9 cellular contexts compared by ENCODE assay signal in the genomic region with DNA sequence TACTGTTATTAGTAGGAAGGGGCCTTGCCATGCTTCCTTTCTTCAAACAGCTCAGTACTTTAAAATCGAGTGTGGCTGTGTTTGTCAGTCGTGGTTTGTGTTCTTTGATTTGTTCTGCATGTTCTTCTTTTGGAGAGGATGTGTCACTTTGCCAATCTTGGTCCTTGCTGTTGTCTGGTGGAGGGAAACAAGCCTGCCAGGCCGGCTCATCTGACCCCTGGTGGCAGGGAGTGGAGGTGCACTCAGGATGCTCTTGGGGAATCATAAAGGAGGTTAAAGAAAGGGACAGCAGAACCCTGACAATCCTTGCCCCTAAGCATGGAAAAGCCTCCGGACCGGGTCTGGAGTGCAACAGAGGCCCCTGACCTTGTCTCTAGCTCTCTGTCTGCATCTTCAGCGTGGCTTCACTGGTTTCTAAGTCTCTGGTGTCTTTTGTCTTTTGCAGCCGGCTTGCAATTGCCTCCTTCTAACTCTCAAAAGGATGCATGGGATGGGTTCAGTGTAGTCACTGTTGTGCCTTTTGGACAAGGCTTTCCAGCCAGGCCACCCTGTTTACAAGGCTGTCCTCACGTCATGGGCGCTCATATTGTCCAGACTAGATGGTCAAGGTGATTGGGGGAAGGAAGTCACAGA.
DNase-seq lines count a peak whose midpoint lies in the region; ATAC-seq, FAIRE-seq and TF ChIP-seq lines count a peak whose summit lies in the region.
"Had no signal": no experiment of that assay in that cellular context is flagged by ENCODE, and none has a peak within 500 bp of the region (broad histone marks: within the 10 kb centered on the region; RNA-seq: fewer than 3 reads in every experiment).

No MANE protein-coding gene starts in this region.

- H3K4me1 Mint-ChIP-seq in naive B cell = peaks cover 0 to 10% (median 8%) of the 10 kb centered on the region in 3 donors
- no peaks in the 10 kb centered on the region for H3K4me1 Mint-ChIP-seq in stimulated activated effector memory CD8-positive, alpha-beta T cell treated with anti-CD3 and anti-CD28 coated beads, Interleukin-12 subunit alpha, Interleukin-12 subunit beta, amount 100 ng/mL, for 72 hours
- H3K4me1 Mint-ChIP-seq: IgD-negative memory B cell had no signal

- dilution Hi-C loops in endothelial cell of umbilical vein (cut with MboI; ENCODE audit: extremely low pct_ligation_motif_present, low sequenced_read_pairs) = no loop called here

- H3K36me3 Mint-ChIP-seq in naive B cell = no peaks in the 10 kb centered on the region
- no peaks in the 10 kb centered on the region for H3K36me3 Mint-ChIP-seq in stimulated activated effector memory CD8-positive, alpha-beta T cell treated with anti-CD3 and anti-CD28 coated beads, Interleukin-12 subunit alpha, Interleukin-12 subunit beta, amount 100 ng/mL, for 72 hours
- H3K36me3 Mint-ChIP-seq: IgD-negative memory B cell had no signal

- POLR2A ChIA-PET in endothelial cell of umbilical vein (lab: Charles Lee) = no interaction called here

- no peak for TF ChIP-seq POLR2A in endothelial cell of umbilical vein (IDR thresholded peaks at IDR 0.05; ENCODE audit: low read depth, low read length)

- no peaks in the 10 kb centered on the region for H3K79me2 ChIP-seq in endothelial cell of umbilical vein (ENCODE audit: control insufficient read depth, insufficient read depth, low read length)

- H3K4me2 ChIP-seq in endothelial cell of umbilical vein (ENCODE audit: insufficient read depth, low read length) = no peak overlapping the region

- no peaks in the 10 kb centered on the region for H3K9me1 ChIP-seq in endothelial cell of umbilical vein (replicated peaks; ENCODE audit: control insufficient read depth, extremely low read depth, insufficient read depth, low read length)

- H3K9ac ChIP-seq in endothelial cell of umbilical vein (replicated peaks; ENCODE audit: extremely low read depth, insufficient read depth, low read length) = no peak overlapping the region

- H3K9me3 ChIP-seq in endothelial cell of umbilical vein (replicated peaks; ENCODE audit: control insufficient read depth, insufficient read depth, low read length) = no peaks in the 10 kb centered on the region

- no peaks in the 10 kb centered on the region for H3K36me3 ChIP-seq in endothelial cell of umbilical vein (ENCODE audit: control insufficient read depth in 2 of 2, extremely low read depth in 1 of 2, insufficient read depth in 2 of 2, low read length in 2 of 2)

- H3K9me3 Mint-ChIP-seq in naive B cell = no peaks in the 10 kb centered on the region
- H3K9me3 Mint-ChIP-seq in stimulated activated effector memory CD8-positive, alpha-beta T cell treated with anti-CD3 and anti-CD28 coated beads, Interleukin-12 subunit alpha, Interleukin-12 subunit beta, amount 100 ng/mL, for 72 hours = no peaks in the 10 kb centered on the region
- H3K9me3 Mint-ChIP-seq: IgD-negative memory B cell had no signal

- peak; percentile 85 for ATAC-seq in GM18861 (IDR thresholded peaks at IDR 0.05; ENCODE audit: unreplicated experiment)
- peak; percentile 96 for ATAC-seq in HG03095 (IDR thresholded peaks at IDR 0.05; ENCODE audit: unreplicated experiment)
- ATAC-seq in naive B cell (ENCODE audit: low read depth in 2 of 2) = peak; percentile 34 to 72
- peak; percentile 81 for ATAC-seq in stimulated activated effector memory CD8-positive, alpha-beta T cell treated with anti-CD3 and anti-CD28 coated beads, Interleukin-12 subunit alpha, Interleukin-12 subunit beta, amount 100 ng/mL, for 72 hours

- no peaks in the 10 kb centered on the region for H4K20me1 ChIP-seq in endothelial cell of umbilical vein (replicated peaks; ENCODE audit: control insufficient read depth, extremely low read depth, insufficient read depth, low read length)

- DNase-seq in AG20443 (ENCODE audit: low spot score) (peak; percentile 88), NCI-H774 (lab: John Stamatoyannopoulos, UW) (peak; percentile 8), endothelial cell of umbilical vein (ENCODE audit: low read depth, low spot score) (peak; percentile 78), naive B cell (peak; percentile 53)
- DNase-seq in activated CD8-positive, alpha-beta memory T cell treated with anti-CD3 and anti-CD28 coated beads for 4 hours (ENCODE audit: low read depth in 2 of 2) = peak; percentile 34 to 44
- peak; percentile 67 to 84 for DNase-seq in stimulated activated effector memory CD8-positive, alpha-beta T cell treated with anti-CD3 and anti-CD28 coated beads, Interleukin-12 subunit alpha, Interleukin-12 subunit beta, amount 100 ng/mL, for 72 hours (ENCODE audit: low spot score in 2 of 2)

- no TSS peak for BruUV-seq in endothelial cell of umbilical vein (replicated peaks; lab: Mats Ljungman, UMichigan)

- peak; percentile 72 for FAIRE-seq in endothelial cell of umbilical vein (lab: Jason Lieb, UNC)

- H3K4me3 ChIP-seq in endothelial cell of umbilical vein (replicated peaks in 1 of 3; ENCODE audit: insufficient read depth in 1 of 3, low read depth in 1 of 3, low read length in 3 of 3) = no peak overlapping the region

- no peak overlapping the region for H3K27ac ChIP-seq in endothelial cell of umbilical vein (ENCODE audit: insufficient read depth, low read depth, low read length)

- no peaks in the 10 kb centered on the region for H3K4me1 ChIP-seq in endothelial cell of umbilical vein (ENCODE audit: control insufficient read depth, extremely low read depth, insufficient read depth, low read length)

- H3K27me3 Mint-ChIP-seq in naive B cell = no peaks in the 10 kb centered on the region
- H3K27me3 Mint-ChIP-seq: IgD-negative memory B cell had no signal

- no peak overlapping the region for H2AFZ ChIP-seq in endothelial cell of umbilical vein (ENCODE audit: low read depth, low read length)

- peak; percentile 89 to 96 for TF ChIP-seq CTCF in endothelial cell of umbilical vein (IDR thresholded peaks at IDR 0.05; ENCODE audit: extremely low read depth in 1 of 2, insufficient read depth in 1 of 2, low read depth in 1 of 2, low read length in 2 of 2)

- no peak overlapping the region for H3K4me3 Mint-ChIP-seq in naive B cell
- H3K4me3 Mint-ChIP-seq in stimulated activated effector memory CD8-positive, alpha-beta T cell treated with anti-CD3 and anti-CD28 coated beads, Interleukin-12 subunit alpha, Interleukin-12 subunit beta, amount 100 ng/mL, for 72 hours = no peak overlapping the region
- H3K4me3 Mint-ChIP-seq: IgD-negative memory B cell had no signal

- intact Hi-C loops in endothelial cell of umbilical vein (cut with micrococcal nuclease) = loop anchor here (1.0 to 5.0 kb wide), 2 partner anchors 112 to 1367 kb away; partner anchors contain the start of gene MAF

- H3K27me3 ChIP-seq in endothelial cell of umbilical vein (ENCODE audit: control insufficient read depth in 2 of 2, insufficient read depth in 2 of 2, low read length in 2 of 2) = no peaks in the 10 kb centered on the region

- CTCF ChIA-PET in endothelial cell of umbilical vein (lab: Charles Lee) = interaction anchor here (1.2 to 2.1 kb wide), 4 partner anchors 87 to 113 kb away, joined by 3 to 10 read pairs (median 4); no protein-coding TSS in a partner anchor

- H3K27ac Mint-ChIP-seq in naive B cell = peak overlapping the region in 2 of 6 donors; percentile 22 to 63
- no peak overlapping the region for H3K27ac Mint-ChIP-seq in stimulated activated effector memory CD8-positive, alpha-beta T cell treated with anti-CD3 and anti-CD28 coated beads, Interleukin-12 subunit alpha, Interleukin-12 subunit beta, amount 100 ng/mL, for 72 hours
- H3K27ac Mint-ChIP-seq: IgD-negative memory B cell had no signal

TF ChIP-seq in endothelial cell of umbilical vein, 7 proteins besides CTCF, POLR2A, EP300 and RAD21:
- TF ChIP-seq JUN (IDR thresholded peaks at IDR 0.05; ENCODE audit: borderline replicate concordance, insufficient read depth, insufficient read length, low read depth) (no peak), FOS (IDR thresholded peaks at IDR 0.05; ENCODE audit: borderline replicate concordance, insufficient read depth, low read length) (no peak), GATA2 (IDR thresholded peaks at IDR 0.05; ENCODE audit: insufficient read depth, insufficient read length, low read depth, low read length) (no peak), POLR2AphosphoS5 (IDR thresholded peaks at IDR 0.05; ENCODE audit: insufficient read depth, low read depth, low read length) (no peak), MYC (IDR thresholded peaks at IDR 0.05; ENCODE audit: low read depth, low read length) (no peak), EZH2 (IDR thresholded peaks at IDR 0.05; ENCODE audit: borderline replicate concordance, low read depth, low read length, severe bottlenecking) (no peak)
- TF ChIP-seq, protein P1, sequence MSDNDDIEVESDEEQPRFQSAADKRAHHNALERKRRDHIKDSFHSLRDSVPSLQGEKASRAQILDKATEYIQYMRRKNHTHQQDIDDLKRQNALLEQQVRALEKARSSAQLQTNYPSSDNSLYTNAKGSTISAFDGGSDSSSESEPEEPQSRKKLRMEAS (IDR thresholded peaks at IDR 0.05; ENCODE audit: insufficient read depth, insufficient read length) = no peak

Comparison
In these comparisons a context has a peak if more than half of its experiments do, and no peak if none do; other contexts are left out.
1. DNase-seq: peak in every context shown above with its lines; median percentile 88 in AG20443; 78 in endothelial cell of umbilical vein; 76 in stimulated activated effector memory CD8-positive, alpha-beta T cell treated with anti-CD3 and anti-CD28 coated beads, Interleukin-12 subunit alpha, Interleukin-12 subunit beta, amount 100 ng/mL, for 72 hours; 53 in naive B cell; 39 in activated CD8-positive, alpha-beta memory T cell treated with anti-CD3 and anti-CD28 coated beads for 4 hours; 8 in NCI-H774.